ENCODE assay signal across 1 cellular context in genomic region chr11:65499713-65500261, GRCh38.
A peak's percentile ranks its signal among the peaks of the same experiment; 100 is the strongest.
TF ChIP-seq lines count a peak whose summit lies in the region.

No MANE protein-coding gene starts in this region.

TF ChIP-seq in K562, 482 proteins besides CTCF, POLR2A, EP300 and RAD21 (continued from another document):
- no peak for TF ChIP-seq THAP12 (CRISPR knock-in tag; IDR thresholded peaks at IDR 0.05)
- TF ChIP-seq MEIS2 (IDR thresholded peaks at IDR 0.05; ENCODE audit: partially characterized antibody) = no peak
- TF ChIP-seq HOXB6 (CRISPR knock-in tag; IDR thresholded peaks at IDR 0.05; ENCODE audit: borderline replicate concordance) = no peak
- no peak for TF ChIP-seq FIP1L1 (IDR thresholded peaks at IDR 0.05; ENCODE audit: low read depth, low read length, poor library complexity, severe bottlenecking)
- no peak for TF ChIP-seq SNRNP70 (optimal IDR thresholded peaks at IDR 0.05; ENCODE audit: low read depth, low read length)
- no peak for TF ChIP-seq ZC3H4 (CRISPR knock-in tag; IDR thresholded peaks at IDR 0.05; ENCODE audit: borderline replicate concordance)
- TF ChIP-seq TRIM25 (IDR thresholded peaks at IDR 0.05; ENCODE audit: borderline replicate concordance) = peak; percentile 94; the same call in 1 of the 2 replicates
- no peak for TF ChIP-seq SMAD4 (CRISPR knock-in tag; conservative IDR thresholded peaks at IDR 0.05)
- no peak for TF ChIP-seq CHD4 (IDR thresholded peaks at IDR 0.05; ENCODE audit: insufficient read depth, insufficient replicate concordance, low read depth, low read length, poor library complexity, severe bottlenecking)
- TF ChIP-seq ARNT (IDR thresholded peaks at IDR 0.05) = no peak
- TF ChIP-seq HNRNPL (IDR thresholded peaks at IDR 0.05; ENCODE audit: low read depth, low read length) = peak; percentile 4; the same call in 1 of the 2 replicates
- no peak for TF ChIP-seq ZFP1 (CRISPR knock-in tag; IDR thresholded peaks at IDR 0.05)
- no peak; the same call in 1 of the 2 replicates for TF ChIP-seq STAT5A (IDR thresholded peaks at IDR 0.05; ENCODE audit: borderline replicate concordance, low read length)
- TF ChIP-seq XRCC5 (IDR thresholded peaks at IDR 0.05; ENCODE audit: low read depth, low read length) = no peak
- TF ChIP-seq RREB1 (CRISPR knock-in tag; IDR thresholded peaks at IDR 0.05) = no peak
- TF ChIP-seq MYBL2 (IDR thresholded peaks at IDR 0.05; ENCODE audit: low read depth) = no peak
- TF ChIP-seq MYBL2 (CRISPR knock-in tag; IDR thresholded peaks at IDR 0.05; ENCODE audit: borderline replicate concordance) = no peak
